Comparison of ENCODE assay signal across 1 cellular context in the genomic region with DNA sequence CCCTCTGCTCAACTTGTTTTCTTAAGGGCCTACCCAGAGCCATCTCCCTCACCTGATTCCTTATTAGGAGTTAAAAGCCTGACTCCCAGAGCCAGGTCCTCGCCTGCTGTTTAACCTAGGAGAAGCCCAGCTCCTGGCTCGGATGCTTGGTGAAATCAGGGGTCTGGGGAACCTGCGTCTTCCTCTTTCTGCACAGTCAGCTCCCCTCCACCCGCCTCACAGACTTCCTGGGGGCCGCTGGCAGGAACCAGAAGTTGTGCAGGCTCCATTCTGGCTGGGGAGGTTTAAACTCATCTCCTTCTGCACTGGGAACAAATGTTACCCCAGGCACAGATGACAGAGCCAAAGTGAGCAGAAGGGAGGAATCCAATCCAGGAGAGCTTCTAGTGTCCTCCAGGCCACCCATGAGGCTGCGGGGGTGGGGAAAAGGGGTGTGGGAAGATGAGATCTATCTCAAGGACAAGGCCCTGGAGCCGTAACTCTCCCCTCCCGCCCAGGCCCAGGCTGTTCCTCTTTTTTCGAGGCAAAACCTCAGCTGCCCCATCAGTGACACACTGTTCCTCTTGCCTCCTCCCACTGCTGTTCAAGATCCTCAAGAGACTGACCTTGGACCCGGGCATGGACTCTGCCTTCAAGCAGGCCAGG.
TF ChIP-seq lines count a peak whose summit lies in the region.

No MANE protein-coding gene starts in this region.

TF ChIP-seq in HepG2, 621 proteins besides CTCF, POLR2A, EP300 and RAD21:
- TF ChIP-seq MTF1 (CRISPR knock-in tag; IDR thresholded peaks at IDR 0.05) (no peak), ZNF572 (CRISPR knock-in tag; IDR thresholded peaks at IDR 0.05) (no peak), ZNF670 (CRISPR knock-in tag; IDR thresholded peaks at IDR 0.05; ENCODE audit: borderline replicate concordance) (no peak)
